ENCODE assay signal across 17 cellular contexts in genomic region chr5:72185717-72186388, GRCh38.
DNase-seq lines count a peak whose midpoint lies in the region; TF ChIP-seq lines count a peak whose summit lies in the region.
"Had no signal": no experiment of that assay in that cellular context is flagged by ENCODE, and none has a peak within 500 bp of the region (broad histone marks: within the 10 kb centered on the region; RNA-seq: fewer than 3 reads in every experiment).

No MANE protein-coding gene starts in this region.

- WGBS in endodermal cell (ENCODE audit: insufficient coverage in 1 of 2, insufficient read length in 1 of 2), 2 experiments, result 92 to 95% methylated on average over 8 to 9 of the region's 9 CpGs

- H3K9me3 Mint-ChIP-seq in endodermal cell, result no peaks in the 10 kb centered on the region
- no peaks in the 10 kb centered on the region for H3K9me3 Mint-ChIP-seq in nephron
- H3K9me3 Mint-ChIP-seq: activated naive CD4-positive, alpha-beta T cell treated with anti-CD3 and anti-CD28 coated beads for 36 hours had no signal

- TF ChIP-seq CTCF in endodermal cell (conservative IDR thresholded peaks at IDR 0.05), result no peak
- no peak for TF ChIP-seq CTCF in nephron (IDR thresholded peaks at IDR 0.05; ENCODE audit: unreplicated experiment in 3 of 3)

- H3K27me3 ChIP-seq in endodermal cell (ENCODE audit: control insufficient read depth, insufficient read depth, low read length, poor library complexity, severe bottlenecking), result no peaks in the 10 kb centered on the region
- H3K27me3 ChIP-seq: vagina had no signal

- H3K36me3 Mint-ChIP-seq in endodermal cell (ENCODE audit: low read depth), result peaks cover 68% of the 10 kb centered on the region
- peaks cover 58% of the 10 kb centered on the region for H3K36me3 Mint-ChIP-seq in nephron (ENCODE audit: low read depth)

- H3K27me3 Mint-ChIP-seq in endodermal cell (ENCODE audit: insufficient read depth), result no peaks in the 10 kb centered on the region
- H3K27me3 Mint-ChIP-seq in nephron (ENCODE audit: low read depth), result no peaks in the 10 kb centered on the region

- peaks cover 88% of the 10 kb centered on the region for H3K36me3 ChIP-seq in endodermal cell (ENCODE audit: control insufficient read depth, insufficient read depth, low read length)

- no peaks in the 10 kb centered on the region for H3K4me1 ChIP-seq in endodermal cell (ENCODE audit: control insufficient read depth, insufficient read depth, low read length)

- H3K4me1 Mint-ChIP-seq in endodermal cell (peaks cover 3% of the 10 kb centered on the region), nephron (peaks cover 26% of the 10 kb centered on the region)

- H3K4me3 Mint-ChIP-seq in endodermal cell (no peak overlapping the region), nephron (no peak overlapping the region)
- H3K4me3 Mint-ChIP-seq: activated naive CD4-positive, alpha-beta T cell treated with anti-CD3 and anti-CD28 coated beads for 36 hours had no signal

- H3K9me3 ChIP-seq in endodermal cell (ENCODE audit: control insufficient read depth, low read length), result no peaks in the 10 kb centered on the region
- H3K9me3 ChIP-seq: stomach, vagina had no signal

- no peak overlapping the region for H3K4me3 ChIP-seq in endodermal cell (ENCODE audit: low read length)
- H3K4me3 ChIP-seq: stomach, vagina had no signal

- H3K27ac Mint-ChIP-seq in endodermal cell (peak overlapping the region; percentile 28), nephron (peak overlapping the region in 2 of 3 experiments; percentile 47 to 90)
- H3K27ac Mint-ChIP-seq: activated naive CD4-positive, alpha-beta T cell treated with anti-CD3 and anti-CD28 coated beads for 36 hours had no signal

- no peak overlapping the region for H3K9ac ChIP-seq in endodermal cell (ENCODE audit: extremely low read depth, low read length, poor library complexity, severe bottlenecking)

- DNase-seq in AG20443 (ENCODE audit: low spot score) (peak; percentile 52), NCI-H1105 (lab: John Stamatoyannopoulos, UW) (peak; percentile 21), endodermal cell (no peak), NCI-H2171 (lab: John Stamatoyannopoulos, UW) (no peak), HUDEP-2 (lab: John Stamatoyannopoulos, UW; ENCODE audit: unreplicated experiment in 76 of 76) (no peak), mucosa of gallbladder (ENCODE audit: low spot score) (no peak), NCI-H82 treated with DMSO at 0.1 percent for 48 hours (lab: John Stamatoyannopoulos, UW; ENCODE audit: unreplicated experiment) (no peak)
- DNase-seq: activated naive CD4-positive, alpha-beta T cell treated with anti-CD3 and anti-CD28 coated beads for 36 hours; activated T-cell treated with anti-CD3 and anti-CD28 coated beads for 4 hours; GDM1; KG1; NCI-H446 treated with DMSO at 0.1 percent for 48 hours; PC-3; retina; stomach had no signal

- no peak overlapping the region for H3K27ac ChIP-seq in endodermal cell (ENCODE audit: low read depth, low read length)
- H3K27ac ChIP-seq: stomach, vagina had no signal

Comparison
In these comparisons a context has a peak if more than half of its experiments do, and no peak if none do; other contexts are left out.
1. DNase-seq: peak in AG20443 (single experiment) and NCI-H1105 (single experiment); none in endodermal cell (single experiment), NCI-H2171 (single experiment), HUDEP-2 (0 of 76), mucosa of gallbladder (single experiment) and NCI-H82 treated with DMSO at 0.1 percent for 48 hours (single experiment).